9 cellular contexts compared by ENCODE assay signal in genomic region chr17:78889525-78889924, GRCh38. TPM values are rescaled to one million over a fixed set of nuclear protein-coding genes. Genes with fewer than 3 reads are reported as not detected.
A peak's percentile ranks its signal among the peaks of the same experiment; 100 is the strongest.
DNase-seq lines count a peak whose midpoint lies in the region; ATAC-seq lines count a peak whose summit lies in the region.
"Had no signal": no experiment of that assay in that cellular context is flagged by ENCODE, and none has a peak within 500 bp of the region (broad histone marks: within the 10 kb centered on the region; RNA-seq: fewer than 3 reads in every experiment).

No MANE protein-coding gene starts in this region.

- H3K36me3 Mint-ChIP-seq in activated naive CD8-positive, alpha-beta T cell treated with anti-CD3 and anti-CD28 coated beads, Interleukin-2, amount 50 U/mL, for 24 hours (ENCODE audit: low read depth) = no peaks in the 10 kb centered on the region

- H3K27me3 Mint-ChIP-seq in activated naive CD8-positive, alpha-beta T cell treated with anti-CD3 and anti-CD28 coated beads, Interleukin-2, amount 50 U/mL, for 24 hours = no peaks in the 10 kb centered on the region

- H3K9me2 ChIP-seq in Karpas-422 (replicated peaks; ENCODE audit: insufficient read depth, low read length) = no peaks in the 10 kb centered on the region

- H3K4me1 ChIP-seq in Karpas-422 (ENCODE audit: low read length) = peaks cover 30% of the 10 kb centered on the region

- H3K4me2 ChIP-seq in Karpas-422 (ENCODE audit: low read depth, low read length, poor library complexity, severe bottlenecking) = peak overlapping the region; percentile 62

- peaks cover 40% of the 10 kb centered on the region for H3K4me1 Mint-ChIP-seq in activated naive CD8-positive, alpha-beta T cell treated with anti-CD3 and anti-CD28 coated beads, Interleukin-2, amount 50 U/mL, for 24 hours

- peak overlapping the region; percentile 33; the same call in 1 of the 2 replicates for H3K9ac ChIP-seq in Karpas-422 (ENCODE audit: low read length)

- no peak overlapping the region for H2AFZ ChIP-seq in Karpas-422 (ENCODE audit: low read length)

- no peaks in the 10 kb centered on the region for H3K9me3 ChIP-seq in Karpas-422 (ENCODE audit: low read length)
- H3K9me3 ChIP-seq: right atrium auricular region had no signal

- H3K79me2 ChIP-seq in Karpas-422 (ENCODE audit: low read length) = no peaks in the 10 kb centered on the region

- ATAC-seq in GM18907 (IDR thresholded peaks at IDR 0.05; ENCODE audit: unreplicated experiment) = peak; percentile 63
- peak; percentile 65 for ATAC-seq in activated naive CD8-positive, alpha-beta T cell treated with anti-CD3 and anti-CD28 coated beads, Interleukin-2, amount 50 U/mL, for 24 hours
- no peak for ATAC-seq in HG03097 (IDR thresholded peaks at IDR 0.05; ENCODE audit: low FRiP score, unreplicated experiment)

- DNase-seq in Karpas-422 (no peak), NCI-H748 treated with DMSO at 0.1 percent for 48 hours (lab: John Stamatoyannopoulos, UW) (no peak), NCI-H2029 treated with DMSO at 0.1 percent for 48 hours (lab: John Stamatoyannopoulos, UW) (no peak)
- peak; percentile 29 for DNase-seq in activated naive CD8-positive, alpha-beta T cell treated with anti-CD3 and anti-CD28 coated beads, Interleukin-2, amount 50 U/mL, for 24 hours
- DNase-seq: NCI-H1048 had no signal

- H3K4me3 ChIP-seq in Karpas-422 (ENCODE audit: low read length) = peak overlapping the region; percentile 27; the same call in 1 of the 2 replicates
- H3K4me3 ChIP-seq in skin epidermis = no peak overlapping the region
- H3K4me3 ChIP-seq: right atrium auricular region had no signal

- no peaks in the 10 kb centered on the region for H3K27me3 ChIP-seq in Karpas-422 (ENCODE audit: low read length)
- H3K27me3 ChIP-seq: right atrium auricular region had no signal

- H3K27ac ChIP-seq in Karpas-422 (ENCODE audit: low read length) = peak overlapping the region; percentile 56
- peak overlapping the region in 15 of 21 experiments; percentile 10 to 77 (median 50) for H3K27ac ChIP-seq in skin epidermis

- H3K27ac Mint-ChIP-seq in activated naive CD8-positive, alpha-beta T cell treated with anti-CD3 and anti-CD28 coated beads, Interleukin-2, amount 50 U/mL, for 24 hours = peak overlapping the region; percentile 14

- H3K4me3 Mint-ChIP-seq in activated naive CD8-positive, alpha-beta T cell treated with anti-CD3 and anti-CD28 coated beads, Interleukin-2, amount 50 U/mL, for 24 hours = no peak overlapping the region

- no peaks in the 10 kb centered on the region for H3K9me3 Mint-ChIP-seq in activated naive CD8-positive, alpha-beta T cell treated with anti-CD3 and anti-CD28 coated beads, Interleukin-2, amount 50 U/mL, for 24 hours

- H3K36me3 ChIP-seq in Karpas-422 (ENCODE audit: insufficient read depth, low read length) = no peaks in the 10 kb centered on the region
- H3K36me3 ChIP-seq: right atrium auricular region had no signal

- no peaks in the 10 kb centered on the region for H4K20me1 ChIP-seq in Karpas-422 (ENCODE audit: insufficient read depth, low read depth, low read length)

RNA-seq across cellular contexts. Expression of gene CEP295NL, which starts 13.5 kb away (rescaled TPM):
- total RNA-seq in Karpas-422 (2014; rRNA removed; shearing (Covaris generic); ENCODE audit: low replicate concordance) = not detected in 2 replicates

RNA-seq across cellular contexts. Expression of gene TIMP2, which starts 35.7 kb away (rescaled TPM):
- 0.07 TPM in 1 of 2 replicates, not detected in the other for total RNA-seq in Karpas-422 (2014; rRNA removed; shearing (Covaris generic); ENCODE audit: low replicate concordance)

RNA-seq across cellular contexts. Expression of gene USP36, which starts 48.9 kb away (rescaled TPM):
- total RNA-seq in Karpas-422 (2014; rRNA removed; shearing (Covaris generic); ENCODE audit: low replicate concordance) = 28.4 and 29.6 TPM in 2 replicates
